In genomic region chr5:579746-580366, GRCh38 we compare ENCODE assay signal across 12 cellular contexts.
"Had no signal": no experiment of that assay in that cellular context is flagged by ENCODE, and none has a peak within 500 bp of the region (broad histone marks: within the 10 kb centered on the region; RNA-seq: fewer than 3 reads in every experiment).

No MANE protein-coding gene starts in this region.

- DNase-seq: activated CD4-positive, alpha-beta T cell treated with anti-CD3 and anti-CD28 coated beads, Interleukin-2, amount 10 ng/mL, durations not matched to agents 7 days and 5 days; activated CD8-positive, alpha-beta memory T cell treated with anti-CD3 and anti-CD28 coated beads for 24 hours; activated naive CD4-positive, alpha-beta T cell treated with Interleukin-2 at 50 U/mL for 16 hours; activated T-cell treated with anti-CD3 and anti-CD28 coated beads for 4 hours; heart right ventricle; left lung; natural killer cell; stimulated activated CD4-positive, alpha-beta T cell treated with anti-CD3 and anti-CD28 coated beads, Interleukin-15, amount 100 ng/mL, for 24 hours; stimulated activated CD4-positive, alpha-beta T cell treated with anti-CD3 and anti-CD28 coated beads, Interleukin-4, amount 100 ng/mL, for 1 hour had no signal

- H3K4me3 Mint-ChIP-seq: activated CD4-positive, alpha-beta T cell treated with anti-CD3 and anti-CD28 coated beads, Interleukin-2, amount 10 ng/mL, durations not matched to agents 7 days and 5 days; memory B cell; natural killer cell; T-helper 2 cell treated with Interferon-gamma antibody and Interleukin-4, amounts not matched to agents 5 μg/mL and 100 μg/mL, for 36 hours had no signal

- H3K36me3 Mint-ChIP-seq: natural killer cell had no signal

- H3K27ac Mint-ChIP-seq: activated CD4-positive, alpha-beta T cell treated with anti-CD3 and anti-CD28 coated beads, Interleukin-2, amount 10 ng/mL, durations not matched to agents 7 days and 5 days; memory B cell; natural killer cell; T-helper 2 cell treated with Interferon-gamma antibody and Interleukin-4, amounts not matched to agents 5 μg/mL and 100 μg/mL, for 36 hours had no signal

- ATAC-seq: gastroesophageal sphincter, left lung had no signal

- H3K4me1 Mint-ChIP-seq: activated CD4-positive, alpha-beta T cell treated with anti-CD3 and anti-CD28 coated beads, Interleukin-2, amount 10 ng/mL, durations not matched to agents 7 days and 5 days; memory B cell; natural killer cell had no signal
